ENCODE assay signal across 1 cellular context in genomic region chr6:89895273-89895874, GRCh38.
TF ChIP-seq lines count a peak whose summit lies in the region.

No MANE protein-coding gene starts in this region.

TF ChIP-seq in WTC11, 78 proteins besides CTCF, POLR2A, EP300 and RAD21 (continued from another document and continues in another):
- 0 out of 2 replicates have a peak, but pooled peaks have one; percentile 36 for TF ChIP-seq NR2C2 (CRISPR knock-in tag; IDR thresholded peaks at IDR 0.05)
- peak; percentile 31; the same call in 1 of the 2 replicates for TF ChIP-seq ETV6 (CRISPR knock-in tag; IDR thresholded peaks at IDR 0.05)
- no peak for TF ChIP-seq GRHL2 (CRISPR knock-in tag; IDR thresholded peaks at IDR 0.05; ENCODE audit: insufficient replicate concordance, severe bottlenecking)
- TF ChIP-seq ZNF138 (CRISPR knock-in tag; conservative IDR thresholded peaks at IDR 0.05), result no peak
- peak; percentile 96 for TF ChIP-seq JUN (CRISPR knock-in tag; IDR thresholded peaks at IDR 0.05)
- peak; percentile 89; the same call in 1 of the 2 replicates for TF ChIP-seq PREB (CRISPR knock-in tag; IDR thresholded peaks at IDR 0.05; ENCODE audit: borderline replicate concordance)
- peak; percentile 77; the same call in 1 of the 2 replicates for TF ChIP-seq USF1 (CRISPR knock-in tag; IDR thresholded peaks at IDR 0.05)
- TF ChIP-seq ZNF671 (CRISPR knock-in tag; IDR thresholded peaks at IDR 0.05), result 0 out of 2 replicates have a peak, but pooled peaks have one; percentile 47
- TF ChIP-seq IRF2 (CRISPR knock-in tag; IDR thresholded peaks at IDR 0.05; ENCODE audit: borderline replicate concordance, low read depth), result peak; percentile 84; the same call in 1 of the 2 replicates
- no peak for TF ChIP-seq GTF2I (CRISPR knock-in tag; conservative IDR thresholded peaks at IDR 0.05)
- TF ChIP-seq IRF1 (CRISPR knock-in tag; IDR thresholded peaks at IDR 0.05), result peak; percentile 80; the same call in 1 of the 2 replicates
- no peak for TF ChIP-seq ERG (CRISPR knock-in tag; IDR thresholded peaks at IDR 0.05)
- peak; percentile 41; the same call in 1 of the 2 replicates for TF ChIP-seq PRDM15 (CRISPR knock-in tag; IDR thresholded peaks at IDR 0.05)
- TF ChIP-seq ZNF281 (CRISPR knock-in tag; IDR thresholded peaks at IDR 0.05), result peak; percentile 89
- no peak for TF ChIP-seq CDX4 (CRISPR knock-in tag; IDR thresholded peaks at IDR 0.05; ENCODE audit: borderline replicate concordance)
- peak; percentile 44; the same call in 1 of the 2 replicates for TF ChIP-seq SP1 (CRISPR knock-in tag; conservative IDR thresholded peaks at IDR 0.05)
- TF ChIP-seq STAT6 (CRISPR knock-in tag; conservative IDR thresholded peaks at IDR 0.05; ENCODE audit: low read depth), result no peak
- TF ChIP-seq ZNF317 (CRISPR knock-in tag; IDR thresholded peaks at IDR 0.05; ENCODE audit: borderline replicate concordance, low read depth), result 0 out of 2 replicates have a peak, but pooled peaks have one; percentile 18
- peak; percentile 95 for TF ChIP-seq RELA (CRISPR knock-in tag; IDR thresholded peaks at IDR 0.05; ENCODE audit: borderline replicate concordance)
- peak; percentile 63; the same call in 1 of the 2 replicates for TF ChIP-seq ZNF219 (CRISPR knock-in tag; IDR thresholded peaks at IDR 0.05; ENCODE audit: borderline replicate concordance)
- peak; percentile 84; the same call in 1 of the 2 replicates for TF ChIP-seq E2F1 (CRISPR knock-in tag; IDR thresholded peaks at IDR 0.05)
- no peak for TF ChIP-seq GABPB1 (CRISPR knock-in tag; IDR thresholded peaks at IDR 0.05)
- TF ChIP-seq ATF2 (CRISPR knock-in tag; IDR thresholded peaks at IDR 0.05; ENCODE audit: borderline replicate concordance, low read depth), result peak; percentile 68; the same call in 1 of the 2 replicates
- peak; percentile 81; the same call in 1 of the 2 replicates for TF ChIP-seq CREB1 (CRISPR knock-in tag; IDR thresholded peaks at IDR 0.05)
- peak; percentile 56; the same call in 1 of the 2 replicates for TF ChIP-seq PRRX2 (CRISPR knock-in tag; IDR thresholded peaks at IDR 0.05)
- peak; percentile 87; the same call in 1 of the 2 replicates for TF ChIP-seq ZBTB43 (CRISPR knock-in tag; IDR thresholded peaks at IDR 0.05)
- TF ChIP-seq RORB (CRISPR knock-in tag; IDR thresholded peaks at IDR 0.05), result no peak
- peak; percentile 92 for TF ChIP-seq FOXK1 (CRISPR knock-in tag; IDR thresholded peaks at IDR 0.05)
- no peak for TF ChIP-seq NFATC4 (CRISPR knock-in tag; IDR thresholded peaks at IDR 0.05)
- TF ChIP-seq ZNF396 (CRISPR knock-in tag; IDR thresholded peaks at IDR 0.05; ENCODE audit: borderline replicate concordance), result no peak; the same call in 1 of the 2 replicates
- TF ChIP-seq JAZF1 (CRISPR knock-in tag; IDR thresholded peaks at IDR 0.05), result no peak
